8 cellular contexts compared by ENCODE assay signal in genomic region chr4:55346851-55347255, GRCh38. TPM values are rescaled to one million over a fixed set of nuclear protein-coding genes. Genes with fewer than 3 reads are reported as not detected.
DNase-seq lines count a peak whose midpoint lies in the region; ATAC-seq and TF ChIP-seq lines count a peak whose summit lies in the region.

No MANE protein-coding gene starts in this region.

- no peaks in the 10 kb centered on the region for H3K9me3 ChIP-seq in adrenal gland (replicated peaks in 1 of 3)
- H3K9me3 ChIP-seq in tibial artery: no peaks in the 10 kb centered on the region

- H3K27ac ChIP-seq in adrenal gland (peak overlapping the region; percentile 87 to 98 (median 97)), tibial artery (peak overlapping the region; percentile 90 to 95)

- no peak for TF ChIP-seq CTCF in adrenal gland (IDR thresholded peaks at IDR 0.05)
- no peak for TF ChIP-seq CTCF in tibial artery (IDR thresholded peaks at IDR 0.05)

- 36 to 45% (median 36%) methylated on average over 10 to 16 of the region's 16 CpGs for WGBS in adrenal gland, 4 donors

- DNase-seq in stimulated activated CD4-positive, alpha-beta T cell treated with anti-CD3 and anti-CD28 coated beads, Interleukin-15, amount 100 ng/mL, for 24 hours: peak; percentile 23
- no peak for DNase-seq in stimulated activated CD4-positive, alpha-beta T cell treated with anti-CD3 and anti-CD28 coated beads, Interleukin-4, amount 100 ng/mL, for 1 hour
- DNase-seq in adrenal gland (peak in 1 of 7 donors; percentile 34), left lobe of liver (ENCODE audit: low spot score) (no peak), tibial artery (no peak), NCI-H146 (lab: John Stamatoyannopoulos, UW) (no peak)

- H3K36me3 ChIP-seq in adrenal gland (replicated peaks in 1 of 2) (no peaks in the 10 kb centered on the region), tibial artery (no peaks in the 10 kb centered on the region)

- peaks cover 10 to 24% of the 10 kb centered on the region in 2 donors for H3K4me1 ChIP-seq in adrenal gland (replicated peaks in 1 of 2)
- H3K4me1 ChIP-seq in tibial artery: peaks cover 0 to 14% (median 13%) of the 10 kb centered on the region in 4 donors

- TF ChIP-seq POLR2A in adrenal gland (IDR thresholded peaks at IDR 0.05): no peak

- H3K4me3 ChIP-seq in adrenal gland (peak overlapping the region in 2 of 4 donors; percentile 73 to 86), tibial artery (peak overlapping the region; percentile 71 to 79)

- no peaks in the 10 kb centered on the region for H3K27me3 ChIP-seq in adrenal gland
- no peaks in the 10 kb centered on the region for H3K27me3 ChIP-seq in tibial artery

- ATAC-seq in left lobe of liver (peak; percentile 51), GM19397 (IDR thresholded peaks at IDR 0.05; ENCODE audit: unreplicated experiment) (no peak), HG03280 (IDR thresholded peaks at IDR 0.05; ENCODE audit: unreplicated experiment) (no peak)

- intact Hi-C loops in adrenal gland (cut with DNase I) (loop anchor here (5.0 to 10.0 kb wide), 4 partner anchors 50 to 200 kb away; partner anchors contain the start of genes CLOCK (in 2 of the 2) and TMEM165 (in 1 of the 2)), tibial artery (cut with DNase I; ENCODE audit: low total_unique reads) (loop anchor here (5.0 to 10.0 kb wide), 3 partner anchors 50 to 508 kb away; partner anchors contain the start of genes CLOCK, EXOC1 and TMEM165)

RNA-seq across cellular contexts. Expression of gene SRD5A3, which starts 0.8 kb away (rescaled TPM):
- 10 to 100 TPM; 12.5 to 28.4 (median 19.1) TPM for total RNA-seq in adrenal gland
- polyA plus RNA-seq in adrenal gland: 10 to 100 TPM in 2 of 3 donors, 1 to 10 TPM in 1; 6.8 to 15.8 (median 15.7) TPM
- total RNA-seq in left lobe of liver: 12.1 TPM

RNA-seq across cellular contexts. Expression of gene TMEM165, which starts 48.9 kb away (rescaled TPM):
- total RNA-seq in adrenal gland (100 to 1,000 TPM in 7 of 8 donors, 10 to 100 TPM in 1; 96.8 to 290 (median 202) TPM), left lobe of liver (15.8 TPM)
- 100 to 1,000 TPM in 1 of 3 donors, 10 to 100 TPM in 2; 52.4 to 118 (median 92.6) TPM for polyA plus RNA-seq in adrenal gland
